ENCODE assay signal across 8 cellular contexts in the genomic region with DNA sequence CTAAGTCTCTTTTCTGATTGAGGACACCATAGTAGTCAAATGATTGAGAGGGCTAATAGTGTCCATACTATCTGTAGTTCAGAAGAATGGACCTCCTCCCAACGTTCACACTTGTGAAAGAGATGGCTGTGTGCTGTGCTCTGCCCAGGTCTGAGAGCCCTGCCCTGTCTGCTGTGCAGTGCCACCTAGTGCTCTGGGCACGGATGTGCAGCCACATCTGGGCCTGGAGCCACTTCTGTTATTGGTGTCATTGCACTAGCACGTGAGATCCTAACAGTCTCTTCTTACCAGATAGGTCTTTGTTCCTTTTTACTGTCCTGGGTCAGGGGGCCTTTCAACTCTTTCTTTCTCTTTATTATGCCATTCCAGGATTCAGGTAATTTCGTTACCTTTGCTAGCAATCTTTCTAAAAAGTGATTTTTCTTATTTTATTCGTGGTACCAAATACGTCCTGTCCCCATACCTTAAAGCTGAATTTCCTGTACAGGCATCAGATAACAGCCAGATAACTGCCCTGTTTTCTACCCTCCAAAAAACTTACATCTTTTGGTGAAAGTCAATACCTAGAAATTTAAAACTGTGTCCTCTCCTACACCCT. TPM values are rescaled to one million over a fixed set of nuclear protein-coding genes. Genes with fewer than 3 reads are reported as not detected.
DNase-seq lines count a peak whose midpoint lies in the region; ATAC-seq and TF ChIP-seq lines count a peak whose summit lies in the region.

No MANE protein-coding gene starts in this region.

- TF ChIP-seq CTCF in RWPE2 (IDR thresholded peaks at IDR 0.05; ENCODE audit: poor library complexity, severe bottlenecking) (peak; percentile 93), osteocyte (IDR thresholded peaks at IDR 0.05) (peak; percentile 97), testis (IDR thresholded peaks at IDR 0.05) (peak; percentile 71 to 84 (median 79))

- H3K4me3 ChIP-seq in GM23248, result no peak overlapping the region
- H3K4me3 ChIP-seq in MG63, result no peak overlapping the region
- no peak overlapping the region for H3K4me3 ChIP-seq in RWPE2 (ENCODE audit: severe bottlenecking)
- H3K4me3 ChIP-seq in testis, result no peak overlapping the region

- no peak overlapping the region for H3K4me2 ChIP-seq in GM23248 (ENCODE audit: unreplicated experiment)

- peaks cover 6% of the 10 kb centered on the region for H3K4me1 Mint-ChIP-seq in activated T-helper 2 cell treated with anti-CD3 and anti-CD28 coated beads, Interferon-gamma antibody, Interleukin-2, Interleukin-4, amounts not matched to agents 10 μg/mL and 5 μg/mL and 100 μg/mL, durations not matched to agents 14 hours and 24 hours and 36 hours (ENCODE audit: low read depth)
- H3K4me1 Mint-ChIP-seq in osteocyte (ENCODE audit: unreplicated experiment), result no peaks in the 10 kb centered on the region

- H3F3A ChIP-seq in GM23248 (ENCODE audit: insufficient read depth), result peaks cover 40% of the 10 kb centered on the region

- H4K20me1 ChIP-seq in GM23248 (ENCODE audit: insufficient read depth), result no peaks in the 10 kb centered on the region

- no peak overlapping the region for H3K27ac Mint-ChIP-seq in activated T-helper 2 cell treated with anti-CD3 and anti-CD28 coated beads, Interferon-gamma antibody, Interleukin-2, Interleukin-4, amounts not matched to agents 10 μg/mL and 5 μg/mL and 100 μg/mL, durations not matched to agents 14 hours and 24 hours and 36 hours
- H3K27ac Mint-ChIP-seq in osteocyte (ENCODE audit: unreplicated experiment), result peak overlapping the region; percentile 9

- H2AFZ ChIP-seq in GM23248, result no peak overlapping the region

- no peak for TF ChIP-seq POLR2A in testis (IDR thresholded peaks at IDR 0.05)

- no peaks in the 10 kb centered on the region for H3K27me3 ChIP-seq in GM23248 (replicated peaks; ENCODE audit: insufficient read depth)
- no peaks in the 10 kb centered on the region for H3K27me3 ChIP-seq in MG63
- no peaks in the 10 kb centered on the region for H3K27me3 ChIP-seq in RWPE2 (ENCODE audit: insufficient read depth, poor library complexity, severe bottlenecking)
- H3K27me3 ChIP-seq in testis, result no peaks in the 10 kb centered on the region

- intact Hi-C loops in activated T-helper 2 cell treated with anti-CD3 and anti-CD28 coated beads, Interferon-gamma antibody, Interleukin-2, Interleukin-4, amounts not matched to agents 10 μg/mL and 5 μg/mL and 100 μg/mL, durations not matched to agents 14 hours and 24 hours and 36 hours (cut with micrococcal nuclease), result loop anchor here (1.0 to 2.0 kb wide), 2 partner anchors 72 to 239 kb away; no protein-coding TSS in a partner anchor
- intact Hi-C loops in testis (cut with DNase I; ENCODE audit: low total_unique reads), result loop anchor here (5.0 kb wide), 1 partner anchor 67 kb away; no protein-coding TSS in a partner anchor

- DNase-seq in DMS 273 (lab: John Stamatoyannopoulos, UW; ENCODE audit: unreplicated experiment) (peak; percentile 89), GM23248 (peak; percentile 93), MG63 (peak; percentile 78), RWPE2 (ENCODE audit: low spot score) (no peak), foreskin melanocyte (peak; percentile 71), osteocyte (ENCODE audit: extremely low spot score, unreplicated experiment) (peak; percentile 91), testis (peak; percentile 90)
- DNase-seq in activated T-helper 2 cell treated with anti-CD3 and anti-CD28 coated beads, Interferon-gamma antibody, Interleukin-2, Interleukin-4, amounts not matched to agents 10 μg/mL and 5 μg/mL and 100 μg/mL, durations not matched to agents 14 hours and 24 hours and 36 hours (ENCODE audit: low spot score), result peak; percentile 72

- in situ Hi-C loops in GM23248 (cut with MboI), result loop anchor here (25.0 kb wide), 1 partner anchor 387 kb away; the partner anchor contains the start of gene S100A9

- no peaks in the 10 kb centered on the region for H3K27me3 Mint-ChIP-seq in activated T-helper 2 cell treated with anti-CD3 and anti-CD28 coated beads, Interferon-gamma antibody, Interleukin-2, Interleukin-4, amounts not matched to agents 10 μg/mL and 5 μg/mL and 100 μg/mL, durations not matched to agents 14 hours and 24 hours and 36 hours (ENCODE audit: low read depth)
- H3K27me3 Mint-ChIP-seq in osteocyte (ENCODE audit: unreplicated experiment), result no peaks in the 10 kb centered on the region

- H3K4me1 ChIP-seq in GM23248 (ENCODE audit: insufficient read depth), result peaks cover 23% of the 10 kb centered on the region
- no peaks in the 10 kb centered on the region for H3K4me1 ChIP-seq in RWPE2 (ENCODE audit: insufficient read depth, poor library complexity, severe bottlenecking)
- H3K4me1 ChIP-seq in testis, result peaks cover 33% of the 10 kb centered on the region

- no peaks in the 10 kb centered on the region for H3K9me2 ChIP-seq in GM23248 (ENCODE audit: insufficient read depth)

- no peaks in the 10 kb centered on the region for H3K9me3 ChIP-seq in GM23248 (ENCODE audit: low read depth)
- no peaks in the 10 kb centered on the region for H3K9me3 ChIP-seq in MG63
- no peaks in the 10 kb centered on the region for H3K9me3 ChIP-seq in RWPE2 (ENCODE audit: severe bottlenecking)
- no peaks in the 10 kb centered on the region for H3K9me3 ChIP-seq in testis

- peaks cover 2% of the 10 kb centered on the region; the same call in 1 of the 2 replicates for H3K79me2 ChIP-seq in GM23248 (ENCODE audit: insufficient read depth)

- 37 to 40% methylated on average over 6 of the region's 6 CpGs for WGBS in GM23248 (ENCODE audit: low coverage in 1 of 2, low lambda C conversion rate in 2 of 2, missing lambda C conversion rate in 2 of 2), 2 experiments
- 40 to 52% methylated on average over 6 of the region's 6 CpGs for WGBS in testis, 2 donors

- peak; percentile 98 for ATAC-seq in RWPE2 (ENCODE audit: low read depth)

- no peaks in the 10 kb centered on the region for H3K9me3 Mint-ChIP-seq in activated T-helper 2 cell treated with anti-CD3 and anti-CD28 coated beads, Interferon-gamma antibody, Interleukin-2, Interleukin-4, amounts not matched to agents 10 μg/mL and 5 μg/mL and 100 μg/mL, durations not matched to agents 14 hours and 24 hours and 36 hours
- no peaks in the 10 kb centered on the region for H3K9me3 Mint-ChIP-seq in osteocyte (ENCODE audit: unreplicated experiment)

- peaks cover 71% of the 10 kb centered on the region for H3K36me3 Mint-ChIP-seq in activated T-helper 2 cell treated with anti-CD3 and anti-CD28 coated beads, Interferon-gamma antibody, Interleukin-2, Interleukin-4, amounts not matched to agents 10 μg/mL and 5 μg/mL and 100 μg/mL, durations not matched to agents 14 hours and 24 hours and 36 hours (ENCODE audit: low read depth)
- H3K36me3 Mint-ChIP-seq in osteocyte (ENCODE audit: unreplicated experiment), result peaks cover 40% of the 10 kb centered on the region

- H3K9ac ChIP-seq in GM23248, result peak overlapping the region; percentile 7; the same call in 1 of the 2 replicates

- H3K4me3 Mint-ChIP-seq in activated T-helper 2 cell treated with anti-CD3 and anti-CD28 coated beads, Interferon-gamma antibody, Interleukin-2, Interleukin-4, amounts not matched to agents 10 μg/mL and 5 μg/mL and 100 μg/mL, durations not matched to agents 14 hours and 24 hours and 36 hours (ENCODE audit: low read depth), result no peak overlapping the region
- H3K4me3 Mint-ChIP-seq in osteocyte (ENCODE audit: unreplicated experiment), result no peak overlapping the region

- peaks cover 38% of the 10 kb centered on the region for H3K36me3 ChIP-seq in GM23248 (ENCODE audit: low read depth)
- peaks cover 83% of the 10 kb centered on the region for H3K36me3 ChIP-seq in MG63
- H3K36me3 ChIP-seq in RWPE2 (ENCODE audit: low read depth), result peaks cover 94% of the 10 kb centered on the region
- H3K36me3 ChIP-seq in testis (ENCODE audit: low read depth, missing control alignments), result no peaks in the 10 kb centered on the region

- H3K27ac ChIP-seq in GM23248, result peak overlapping the region; percentile 8; the same call in 1 of the 2 replicates
- no peak overlapping the region for H3K27ac ChIP-seq in RWPE2 (ENCODE audit: poor library complexity, severe bottlenecking)
- peak overlapping the region; percentile 28 to 89 for H3K27ac ChIP-seq in testis

RNA-seq across cellular contexts. Expression of gene INTS3, which starts 21.7 kb away (rescaled TPM):
- total RNA-seq in GM23248 (2014; rRNA removed; shearing (Covaris generic)), result 40.2 and 41.5 TPM in 2 replicates
- polyA plus RNA-seq in GM23248 (2016; fragmentation: Nextera tagmentation; extraction: Ambion mirVana) (17.3 and 19.9 TPM in 2 replicates), testis (ENCODE audit: insufficient read depth, low read depth, low replicate concordance) (66.1 TPM)
- total RNA-seq in MG63 (2014; rRNA removed; shearing (Covaris generic); ENCODE audit: low replicate concordance), result 22.4 and 29.4 TPM in 2 replicates
- total RNA-seq in activated T-helper 2 cell treated with anti-CD3 and anti-CD28 coated beads, Interferon-gamma antibody, Interleukin-2, Interleukin-4, amounts not matched to agents 10 μg/mL and 5 μg/mL and 100 μg/mL, durations not matched to agents 14 hours and 24 hours and 36 hours, result 53.8 and 54.0 TPM in 2 replicates
- total RNA-seq in osteocyte (62.7 and 65.9 TPM in 2 replicates), testis (100 to 1,000 TPM; 113 to 121 TPM)

RNA-seq across cellular contexts. Expression of gene SLC27A3, which starts 25.7 kb away (rescaled TPM):
- total RNA-seq in GM23248 (2014; rRNA removed; shearing (Covaris generic)), result 8.8 and 11.4 TPM in 2 replicates
- polyA plus RNA-seq in GM23248 (2016; fragmentation: Nextera tagmentation; extraction: Ambion mirVana) (5.6 and 9.2 TPM in 2 replicates), testis (ENCODE audit: insufficient read depth, low read depth, low replicate concordance) (83.3 TPM)
- total RNA-seq in MG63 (2014; rRNA removed; shearing (Covaris generic); ENCODE audit: low replicate concordance), result 1.3 and 3.3 TPM in 2 replicates
- total RNA-seq in activated T-helper 2 cell treated with anti-CD3 and anti-CD28 coated beads, Interferon-gamma antibody, Interleukin-2, Interleukin-4, amounts not matched to agents 10 μg/mL and 5 μg/mL and 100 μg/mL, durations not matched to agents 14 hours and 24 hours and 36 hours, result 11.5 and 13.7 TPM in 2 replicates
- total RNA-seq in osteocyte (9.9 and 11.9 TPM in 2 replicates), testis (10 to 100 TPM; 38.5 to 54.9 TPM)
